ENCODE assay signal across 1 cellular context in the genomic region with DNA sequence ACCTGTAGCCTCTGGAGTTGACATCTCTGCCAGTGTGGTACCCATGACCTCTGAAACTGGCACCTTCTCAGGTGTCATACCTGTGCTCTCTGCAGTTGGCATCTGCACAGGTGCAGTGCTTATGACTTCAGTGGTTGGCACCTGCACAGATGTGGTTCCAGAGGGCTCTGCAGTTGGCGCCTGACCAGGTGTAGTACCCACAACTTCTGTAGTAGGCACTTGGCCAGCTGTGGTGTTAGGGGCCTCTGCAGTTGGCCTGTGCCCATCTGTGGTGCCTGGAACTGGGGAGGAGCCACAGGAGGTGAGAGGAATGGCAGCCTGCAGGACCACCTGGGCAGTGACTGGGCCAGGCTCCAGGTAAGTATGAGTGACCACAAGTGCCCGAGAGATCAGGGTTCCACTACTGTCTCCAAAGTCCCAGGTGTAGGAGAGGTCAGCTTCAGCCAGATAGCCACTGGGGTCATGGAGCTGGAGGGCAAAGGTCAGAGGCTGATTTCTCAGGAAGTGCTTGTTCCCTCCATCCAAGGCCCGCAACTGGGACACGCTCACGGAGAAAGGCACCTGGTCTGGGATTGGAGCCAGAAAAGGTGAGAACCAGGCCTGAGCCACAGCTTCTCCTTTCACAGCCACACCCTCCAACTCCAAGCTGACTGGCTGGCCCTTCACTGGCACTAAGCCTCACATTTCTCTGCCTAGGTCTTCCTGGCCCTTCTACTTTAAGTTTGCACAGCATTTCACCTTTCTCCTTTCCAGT.
TF ChIP-seq lines count a peak whose summit lies in the region.

No MANE protein-coding gene starts in this region.

TF ChIP-seq in IMR-90, 13 proteins besides CTCF, POLR2A, EP300 and RAD21:
- no peak for TF ChIP-seq ELK1 (IDR thresholded peaks at IDR 0.05; ENCODE audit: borderline replicate concordance, low read depth, low read length)
- no peak for TF ChIP-seq CHD1 (IDR thresholded peaks at IDR 0.05; ENCODE audit: low read depth, low read length)
- TF ChIP-seq BHLHE40 (IDR thresholded peaks at IDR 0.05; ENCODE audit: low read depth, low read length), result no peak
- no peak for TF ChIP-seq NFE2L2 (IDR thresholded peaks at IDR 0.05; ENCODE audit: low read depth, low read length)
- no peak for TF ChIP-seq MAZ (IDR thresholded peaks at IDR 0.05; ENCODE audit: borderline replicate concordance, low read depth, low read length)
- TF ChIP-seq CEBPB (IDR thresholded peaks at IDR 0.05; ENCODE audit: low read depth, low read length), result no peak
- TF ChIP-seq MXI1 (IDR thresholded peaks at IDR 0.05; ENCODE audit: borderline replicate concordance, low read depth, low read length), result no peak
- no peak for TF ChIP-seq SMC3 (IDR thresholded peaks at IDR 0.05; ENCODE audit: low read depth, low read length)
TF ChIP-seq in IMR-90: peak in this region for 0.
